Comparison of ENCODE assay signal across 2 cellular contexts in the genomic region with DNA sequence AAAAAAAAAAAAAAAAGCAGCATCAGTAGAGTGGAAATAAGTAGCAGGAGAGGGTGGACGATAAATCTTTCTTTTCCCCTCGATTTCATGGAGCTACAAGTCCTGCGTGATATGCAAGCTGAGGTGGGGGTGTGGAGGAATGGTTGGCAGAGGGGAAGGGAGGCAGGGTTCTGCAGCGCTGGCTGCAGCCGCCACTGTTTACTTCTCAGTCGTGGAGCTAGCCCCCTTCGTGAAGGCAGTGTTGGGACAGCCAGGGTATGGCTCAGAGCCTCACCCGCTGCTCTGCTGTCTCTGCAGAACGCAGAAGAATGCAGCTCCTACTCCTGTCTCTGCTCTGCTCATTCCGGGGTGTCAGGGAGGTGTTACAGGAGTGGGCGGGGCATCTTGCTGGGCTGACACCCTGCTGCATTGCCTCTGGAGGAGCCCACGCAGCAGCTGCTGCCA.
A peak's percentile ranks its signal among the peaks of the same experiment; 100 is the strongest.
TF ChIP-seq lines count a peak whose summit lies in the region.

No MANE protein-coding gene starts in this region.

TF ChIP-seq in HEK293, 187 proteins besides CTCF, POLR2A, EP300 and RAD21 (continued from another document):
- TF ChIP-seq PRDM10 (tag by site-specific recombination; IDR thresholded peaks at IDR 0.05) (peak; percentile 57), ZNF341 (tag by site-specific recombination; IDR thresholded peaks at IDR 0.05; ENCODE audit: low read depth) (no peak), ZBTB17 (tag by site-specific recombination; IDR thresholded peaks at IDR 0.05) (peak; percentile 65; the same call in 1 of the 2 replicates)

TF ChIP-seq in WTC11, 78 proteins besides CTCF, POLR2A, EP300 and RAD21 (continued from another document):
- TF ChIP-seq E2F4 (CRISPR knock-in tag; IDR thresholded peaks at IDR 0.05; ENCODE audit: borderline replicate concordance, low read depth) = no peak
- TF ChIP-seq MYBL2 (CRISPR knock-in tag; IDR thresholded peaks at IDR 0.05) = no peak
- no peak for TF ChIP-seq GTF2I (CRISPR knock-in tag; conservative IDR thresholded peaks at IDR 0.05)
- TF ChIP-seq ZBTB43 (CRISPR knock-in tag; IDR thresholded peaks at IDR 0.05) = no peak
- TF ChIP-seq NR3C1 (CRISPR knock-in tag; conservative IDR thresholded peaks at IDR 0.05; ENCODE audit: low read depth) = no peak
- no peak for TF ChIP-seq CREM (CRISPR knock-in tag; IDR thresholded peaks at IDR 0.05)
